In genomic region chr10:15548331-15548730, GRCh38 we compare ENCODE assay signal across 16 cellular contexts.
DNase-seq lines count a peak whose midpoint lies in the region; TF ChIP-seq lines count a peak whose summit lies in the region.
"Had no signal": no experiment of that assay in that cellular context is flagged by ENCODE, and none has a peak within 500 bp of the region (broad histone marks: within the 10 kb centered on the region; RNA-seq: fewer than 3 reads in every experiment).

No MANE protein-coding gene starts in this region.

- no peaks in the 10 kb centered on the region for H3K9me3 ChIP-seq in prostate gland
- H3K9me3 ChIP-seq: Caco-2 had no signal

- TF ChIP-seq CTCF in VCaP (conservative IDR thresholded peaks at IDR 0.05) (no peak), prostate gland (IDR thresholded peaks at IDR 0.05) (no peak)

- 46% methylated on average over 8 of the region's 8 CpGs for WGBS in prostate gland

- H3K4me1 ChIP-seq in prostate gland (replicated peaks): no peaks in the 10 kb centered on the region
- H3K4me1 ChIP-seq: Caco-2 had no signal

- H3K27me3 ChIP-seq in prostate gland (replicated peaks; ENCODE audit: insufficient read depth): no peaks in the 10 kb centered on the region

- intact Hi-C loops in prostate gland (cut with DNase I): no loop called here

- H3K36me3 ChIP-seq in prostate gland: no peaks in the 10 kb centered on the region

- no peak for TF ChIP-seq POLR2A in prostate gland (IDR thresholded peaks at IDR 0.05)

- DNase-seq in NCI-H748 (lab: John Stamatoyannopoulos, UW; ENCODE audit: unreplicated experiment) (peak; percentile 4), NCI-H748 treated with DMSO at 0.1 percent for 48 hours (lab: John Stamatoyannopoulos, UW) (no peak), prostate gland (ENCODE audit: low spot score) (peak; percentile 43), NCI-H1417 (lab: John Stamatoyannopoulos, UW) (no peak)
- DNase-seq in activated effector memory CD4-positive, alpha-beta T cell treated with anti-CD3 and anti-CD28 coated beads, Interleukin-2, amount 50 U/mL, for 16 hours: no peak
- DNase-seq: C1 segment of cervical spinal cord; Caco-2; CD4-positive, CD25-positive, alpha-beta regulatory T cell; CD8-positive, alpha-beta T cell; DMS153; DMS79 treated with DMSO at 0.1 percent for 48 hours; GF-D8; GM23248; H7; HCEC 1CT had no signal

- no peak overlapping the region for H3K4me3 ChIP-seq in prostate gland
- H3K4me3 ChIP-seq: GM23248 had no signal

- H3K27ac ChIP-seq in VCaP: peak overlapping the region; percentile 94
- H3K27ac ChIP-seq in prostate gland: peak overlapping the region in 1 of 2 donors; percentile 67
- H3K27ac ChIP-seq: GM23248 had no signal

Comparison
In these comparisons a context has a peak if more than half of its experiments do, and no peak if none do; other contexts are left out.
1. DNase-seq: peak in NCI-H748 (single experiment) and prostate gland (single experiment); none in NCI-H748 treated with DMSO at 0.1 percent for 48 hours (single experiment), NCI-H1417 (0 of 3) and activated effector memory CD4-positive, alpha-beta T cell treated with anti-CD3 and anti-CD28 coated beads, Interleukin-2, amount 50 U/mL, for 16 hours (single experiment).